In the genomic region with DNA sequence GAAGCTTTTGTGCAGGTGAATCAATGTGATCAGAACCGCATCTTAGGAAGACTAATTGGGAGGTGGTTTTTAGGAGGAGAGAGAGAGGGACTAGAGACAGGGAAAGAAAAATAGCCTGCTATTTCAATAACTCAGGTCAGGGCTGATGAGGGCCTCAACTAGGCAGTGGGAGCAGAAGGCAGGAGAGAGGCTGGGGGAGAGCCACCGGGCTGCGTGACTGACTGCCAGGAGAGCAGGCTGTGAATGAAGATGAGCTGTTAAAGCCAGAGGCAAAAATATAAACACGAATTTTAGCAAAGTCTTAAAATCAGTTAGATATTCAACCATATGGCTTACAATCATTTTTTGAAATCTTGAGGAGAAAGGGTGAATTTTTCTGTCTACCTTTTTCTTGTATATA, we compare ENCODE assay signal across 23 cellular contexts.
DNase-seq lines count a peak whose midpoint lies in the region; ATAC-seq and TF ChIP-seq lines count a peak whose summit lies in the region.
"Had no signal": no experiment of that assay in that cellular context is flagged by ENCODE, and none has a peak within 500 bp of the region (broad histone marks: within the 10 kb centered on the region; RNA-seq: fewer than 3 reads in every experiment).

No MANE protein-coding gene starts in this region.

- TF ChIP-seq CTCF in CD4-positive, alpha-beta T cell (IDR thresholded peaks at IDR 0.05), result no peak

- H3K27ac Mint-ChIP-seq in CD4-positive, alpha-beta T cell, result peak overlapping the region; percentile 28
- peak overlapping the region; percentile 31 to 45 for H3K27ac Mint-ChIP-seq in T-cell
- peak overlapping the region in 6 of 9 donors; percentile 16 to 77 (median 69) for H3K27ac Mint-ChIP-seq in naive thymus-derived CD4-positive, alpha-beta T cell
- H3K27ac Mint-ChIP-seq: HFFc6 had no signal

- no peak overlapping the region for H3K27ac ChIP-seq in CD4-positive, alpha-beta T cell (ENCODE audit: low read depth, low read length)
- no peak overlapping the region for H3K27ac ChIP-seq in naive thymus-derived CD4-positive, alpha-beta T cell (ENCODE audit: low read depth, low read length)
- no peak overlapping the region for H3K27ac ChIP-seq in aorta (ENCODE audit: low read depth in 1 of 2, low read length in 2 of 2)
- H3K27ac ChIP-seq: BLaER1 had no signal

- no peaks in the 10 kb centered on the region for H3K4me1 ChIP-seq in naive thymus-derived CD4-positive, alpha-beta T cell (ENCODE audit: control insufficient read depth in 2 of 2, insufficient read depth in 2 of 2, low read length in 2 of 2)
- no peaks in the 10 kb centered on the region for H3K4me1 ChIP-seq in aorta (ENCODE audit: control insufficient read depth in 1 of 2, insufficient read depth in 2 of 2, low read length in 2 of 2)
- H3K4me1 ChIP-seq: BLaER1 had no signal

- intact Hi-C loops in CD4-positive, alpha-beta T cell (cut with DNase I, micrococcal nuclease), result no loop called here
- intact Hi-C loops in naive thymus-derived CD4-positive, alpha-beta T cell (cut with micrococcal nuclease), result no loop called here
- intact Hi-C loops in aorta (cut with DNase I), result no loop called here

- peak; percentile 5 for DNase-seq in activated gamma-delta T cell (lab: John Stamatoyannopoulos, UW)
- DNase-seq in activated gamma-delta T cell treated with Interleukin-2 at 50 U/mL for 16 hours, result no peak
- DNase-seq in CD4-positive, alpha-beta T cell, result no peak
- no peak for DNase-seq in T-cell
- DNase-seq in naive thymus-derived CD4-positive, alpha-beta T cell, result no peak
- no peak for DNase-seq in GM19238 (ENCODE audit: insufficient read length, low spot score)
- no peak for DNase-seq in aorta
- DNase-seq: 8988T; CD8-positive, alpha-beta memory T cell; COR-L47; DMS 273 treated with DMSO at 0.1 percent for 48 hours; DMS53; DND-41; EL; GOT3; H7; HFFc6; IMR-90 had no signal

- H3K4me3 ChIP-seq in naive thymus-derived CD4-positive, alpha-beta T cell (ENCODE audit: low read length), result no peak overlapping the region
- no peak overlapping the region for H3K4me3 ChIP-seq in aorta (ENCODE audit: low read length in 2 of 2)
- H3K4me3 ChIP-seq: BLaER1, GM12878 had no signal

- H3K9me3 Mint-ChIP-seq in CD4-positive, alpha-beta T cell, result no peaks in the 10 kb centered on the region
- H3K9me3 Mint-ChIP-seq in T-cell, result no peaks in the 10 kb centered on the region
- H3K9me3 Mint-ChIP-seq in naive thymus-derived CD4-positive, alpha-beta T cell, result peaks cover 0 to 8% (median 0%) of the 10 kb centered on the region in 11 donors
- H3K9me3 Mint-ChIP-seq: CD14-positive monocyte; CD8-positive, alpha-beta memory T cell; HFFc6 had no signal

- H3K36me3 Mint-ChIP-seq in CD4-positive, alpha-beta T cell (ENCODE audit: low read depth), result peaks cover 94% of the 10 kb centered on the region
- peaks cover 75% of the 10 kb centered on the region for H3K36me3 Mint-ChIP-seq in T-cell
- H3K36me3 Mint-ChIP-seq in naive thymus-derived CD4-positive, alpha-beta T cell, result peaks cover 31 to 83% (median 69%) of the 10 kb centered on the region in 5 donors

- no peak overlapping the region for H3K4me3 Mint-ChIP-seq in CD4-positive, alpha-beta T cell
- no peak overlapping the region for H3K4me3 Mint-ChIP-seq in T-cell
- H3K4me3 Mint-ChIP-seq in naive thymus-derived CD4-positive, alpha-beta T cell, result no peak overlapping the region
- H3K4me3 Mint-ChIP-seq: CD14-positive monocyte; CD8-positive, alpha-beta memory T cell; HFFc6 had no signal

- H3K27me3 ChIP-seq in CD4-positive, alpha-beta T cell (ENCODE audit: control insufficient read depth, insufficient read depth, low read length), result no peaks in the 10 kb centered on the region
- H3K27me3 ChIP-seq in naive thymus-derived CD4-positive, alpha-beta T cell (ENCODE audit: control insufficient read depth in 2 of 2, insufficient read depth in 2 of 2, low read length in 2 of 2), result no peaks in the 10 kb centered on the region
- H3K27me3 ChIP-seq in aorta (ENCODE audit: control insufficient read depth in 1 of 2, insufficient read depth in 2 of 2, low read length in 1 of 2), result no peaks in the 10 kb centered on the region
- H3K27me3 ChIP-seq: BLaER1 had no signal

- peaks cover 45% of the 10 kb centered on the region for H3K4me1 Mint-ChIP-seq in CD4-positive, alpha-beta T cell (ENCODE audit: low read depth)
- H3K4me1 Mint-ChIP-seq in T-cell, result peaks cover 35 to 62% (median 47%) of the 10 kb centered on the region in 3 donors
- H3K4me1 Mint-ChIP-seq in naive thymus-derived CD4-positive, alpha-beta T cell, result peaks cover 4 to 69% (median 56%) of the 10 kb centered on the region in 7 donors

- no peaks in the 10 kb centered on the region for H3K27me3 Mint-ChIP-seq in CD4-positive, alpha-beta T cell
- no peaks in the 10 kb centered on the region for H3K27me3 Mint-ChIP-seq in T-cell
- no peaks in the 10 kb centered on the region for H3K27me3 Mint-ChIP-seq in naive thymus-derived CD4-positive, alpha-beta T cell
- H3K27me3 Mint-ChIP-seq: CD8-positive, alpha-beta memory T cell had no signal

- ATAC-seq in CD4-positive, alpha-beta T cell (ENCODE audit: poor library complexity), result no peak
- ATAC-seq in T-cell (replicated peaks in 1 of 4) (no peak), GM18909 (IDR thresholded peaks at IDR 0.05; ENCODE audit: poor library complexity, unreplicated experiment) (no peak), aorta (ENCODE audit: low FRiP score) (no peak)
- no peak for ATAC-seq in naive thymus-derived CD4-positive, alpha-beta T cell
- ATAC-seq: GM12878, HCT116 had no signal

- CTCF ChIA-PET in CD4-positive, alpha-beta T cell (lab: Charles Lee), result no interaction called here
- CTCF ChIA-PET in T-cell (lab: Charles Lee), result interaction anchor here in 1 of 2 donors (1.0 kb wide), 1 partner anchor 12 kb away, joined by 3 read pairs; no protein-coding TSS in a partner anchor
- CTCF ChIA-PET in naive thymus-derived CD4-positive, alpha-beta T cell (lab: Charles Lee), result no interaction called here

- no peaks in the 10 kb centered on the region for H3K9me3 ChIP-seq in CD4-positive, alpha-beta T cell (ENCODE audit: control insufficient read depth, low read length)
- H3K9me3 ChIP-seq in naive thymus-derived CD4-positive, alpha-beta T cell (ENCODE audit: control insufficient read depth in 2 of 3, low read length in 3 of 3), result no peaks in the 10 kb centered on the region
- no peaks in the 10 kb centered on the region for H3K9me3 ChIP-seq in aorta (ENCODE audit: control insufficient read depth, low read length)
- H3K9me3 ChIP-seq: BLaER1 had no signal

- 74 to 86% methylated on average over 4 of the region's 4 CpGs for WGBS in aorta, 2 donors

- POLR2A ChIA-PET in CD4-positive, alpha-beta T cell (lab: Charles Lee), result no interaction called here
- POLR2A ChIA-PET in T-cell (lab: Charles Lee), result no interaction called here
- POLR2A ChIA-PET in naive thymus-derived CD4-positive, alpha-beta T cell (lab: Charles Lee), result interaction anchor here (0.6 to 1.2 kb wide), 2 partner anchors 10 to 21 kb away, joined by 3 read pairs; no protein-coding TSS in a partner anchor

- H3K36me3 ChIP-seq in naive thymus-derived CD4-positive, alpha-beta T cell (ENCODE audit: control insufficient read depth in 2 of 3, insufficient read depth in 3 of 3, low read length in 3 of 3), result peaks cover 4 to 63% (median 13%) of the 10 kb centered on the region in 3 experiments
- no peaks in the 10 kb centered on the region for H3K36me3 ChIP-seq in aorta (ENCODE audit: control insufficient read depth in 1 of 2, insufficient read depth in 2 of 2, low read length in 1 of 2)
- H3K36me3 ChIP-seq: BLaER1 had no signal
